Comparison of ENCODE assay signal across 8 cellular contexts in genomic region chr2:43100883-43101662, GRCh38.
DNase-seq lines count a peak whose midpoint lies in the region; ATAC-seq and TF ChIP-seq lines count a peak whose summit lies in the region.

No MANE protein-coding gene starts in this region.

- H4K8ac ChIP-seq in trophoblast cell (ENCODE audit: low read depth, low read length) = peak overlapping the region; percentile 71

- DNase-seq in CD14-positive monocyte (ENCODE audit: low spot score) = peak; percentile 34
- DNase-seq in amygdala (lab: John Stamatoyannopoulos, UW) = peak; percentile 74 to 98 (median 93)
- peak; percentile 74 for DNase-seq in hepatic stellate cell (ENCODE audit: low spot score)
- DNase-seq in trophoblast cell = no peak
- DNase-seq in SKM-1 treated with dmso at 0.1 percent for 144 hours (lab: John Stamatoyannopoulos, UW; ENCODE audit: unreplicated experiment) = no peak
- DNase-seq in NK-92 (lab: John Stamatoyannopoulos, UW; ENCODE audit: unreplicated experiment) = no peak
- DNase-seq in glomerular visceral epithelial cell (ENCODE audit: extremely low spot score) = no peak

- no peak overlapping the region for H3K9ac ChIP-seq in trophoblast cell (ENCODE audit: low read length)

- peak overlapping the region; percentile 66 for H2AFZ ChIP-seq in trophoblast cell (ENCODE audit: insufficient read depth, low read length, poor library complexity)

- peaks cover 1% of the 10 kb centered on the region for H3K79me2 ChIP-seq in trophoblast cell (ENCODE audit: control insufficient read depth, insufficient read depth, low read length, poor library complexity)

- intact Hi-C loops in CD14-positive monocyte (cut with micrococcal nuclease) = loop anchor here in 1 of 2 donors (10.0 kb wide), 2 partner anchors 136 to 286 kb away; no protein-coding TSS in a partner anchor

- peak overlapping the region; percentile 4 for H3K4ac ChIP-seq in trophoblast cell (ENCODE audit: low read depth, low read length)

- H3K4me3 Mint-ChIP-seq in CD14-positive monocyte = peak overlapping the region; percentile 48 to 65

- H2BK5ac ChIP-seq in trophoblast cell (ENCODE audit: low read depth, low read length, poor library complexity) = no peak overlapping the region

- H3K27me3 Mint-ChIP-seq in CD14-positive monocyte (ENCODE audit: low read depth in 3 of 3) = peaks cover 0 to 2% (median 0%) of the 10 kb centered on the region in 3 donors

- WGBS in trophoblast cell (ENCODE audit: extremely low coverage, insufficient coverage, insufficient read length) = no CpG with 5 or more reads among the region's 56 CpGs

- TF ChIP-seq CTCF in CD14-positive monocyte (IDR thresholded peaks at IDR 0.05) = no peak

- no peak overlapping the region for H3K23ac ChIP-seq in trophoblast cell (ENCODE audit: low read length)

- H2BK120ac ChIP-seq in trophoblast cell (ENCODE audit: insufficient read depth, low read length, poor library complexity) = peak overlapping the region; percentile 79

- H3K27ac ChIP-seq in trophoblast cell (ENCODE audit: low read depth, low read length) = no peak overlapping the region

- H3K9me3 Mint-ChIP-seq in CD14-positive monocyte = peaks cover 0 to 4% (median 3%) of the 10 kb centered on the region in 7 donors

- no peak overlapping the region for H3K27ac Mint-ChIP-seq in CD14-positive monocyte

- no peak for ATAC-seq in HG03565 (IDR thresholded peaks at IDR 0.05; ENCODE audit: unreplicated experiment)

- H2BK12ac ChIP-seq in trophoblast cell (ENCODE audit: low read length) = peak overlapping the region; percentile 33

- peak overlapping the region; percentile 36 for H3K14ac ChIP-seq in trophoblast cell (ENCODE audit: low read length)

- peaks cover 5 to 17% of the 10 kb centered on the region in 2 donors for H3K36me3 Mint-ChIP-seq in CD14-positive monocyte

- H3K27me3 ChIP-seq in trophoblast cell (ENCODE audit: insufficient read depth, low read length) = no peaks in the 10 kb centered on the region

- peaks cover 7% of the 10 kb centered on the region for H3K79me1 ChIP-seq in trophoblast cell (ENCODE audit: low read length)

- H3K4me1 ChIP-seq in trophoblast cell (ENCODE audit: control insufficient read depth in 1 of 2, insufficient read depth in 2 of 2, low read length in 2 of 2) = peaks cover 3 to 10% of the 10 kb centered on the region in 2 experiments

- H3K4me3 ChIP-seq in trophoblast cell (ENCODE audit: low read depth, low read length) = no peak overlapping the region

- peak overlapping the region; percentile 58 for H3K18ac ChIP-seq in trophoblast cell (ENCODE audit: low read length)

- H3K9me3 ChIP-seq in trophoblast cell (ENCODE audit: insufficient read depth, low read depth, low read length) = peaks cover 2% of the 10 kb centered on the region

- no peaks in the 10 kb centered on the region for H3K36me3 ChIP-seq in trophoblast cell (ENCODE audit: control insufficient read depth in 1 of 2, insufficient read depth in 2 of 2, low read length in 2 of 2)

- peak overlapping the region; percentile 36 for H4K12ac ChIP-seq in trophoblast cell (ENCODE audit: low read depth, low read length)

- peak overlapping the region; percentile 40 for H2AK5ac ChIP-seq in trophoblast cell (ENCODE audit: low read length)

- peak overlapping the region; percentile 76 for H3K4me2 ChIP-seq in trophoblast cell (ENCODE audit: low read length)

- peaks cover 82% of the 10 kb centered on the region for H3K4me1 Mint-ChIP-seq in CD14-positive monocyte

- peak overlapping the region; percentile 38 for H4K91ac ChIP-seq in trophoblast cell (ENCODE audit: low read depth, low read length)

Comparison
In these comparisons a context has a peak if more than half of its experiments do, and no peak if none do; other contexts are left out.
1. DNase-seq: peak in CD14-positive monocyte (single experiment), amygdala (56 of 56) and hepatic stellate cell (single experiment); none in trophoblast cell (0 of 2), SKM-1 treated with dmso at 0.1 percent for 144 hours (single experiment), NK-92 (single experiment) and glomerular visceral epithelial cell (single experiment).